17 cellular contexts compared by ENCODE assay signal in the genomic region with DNA sequence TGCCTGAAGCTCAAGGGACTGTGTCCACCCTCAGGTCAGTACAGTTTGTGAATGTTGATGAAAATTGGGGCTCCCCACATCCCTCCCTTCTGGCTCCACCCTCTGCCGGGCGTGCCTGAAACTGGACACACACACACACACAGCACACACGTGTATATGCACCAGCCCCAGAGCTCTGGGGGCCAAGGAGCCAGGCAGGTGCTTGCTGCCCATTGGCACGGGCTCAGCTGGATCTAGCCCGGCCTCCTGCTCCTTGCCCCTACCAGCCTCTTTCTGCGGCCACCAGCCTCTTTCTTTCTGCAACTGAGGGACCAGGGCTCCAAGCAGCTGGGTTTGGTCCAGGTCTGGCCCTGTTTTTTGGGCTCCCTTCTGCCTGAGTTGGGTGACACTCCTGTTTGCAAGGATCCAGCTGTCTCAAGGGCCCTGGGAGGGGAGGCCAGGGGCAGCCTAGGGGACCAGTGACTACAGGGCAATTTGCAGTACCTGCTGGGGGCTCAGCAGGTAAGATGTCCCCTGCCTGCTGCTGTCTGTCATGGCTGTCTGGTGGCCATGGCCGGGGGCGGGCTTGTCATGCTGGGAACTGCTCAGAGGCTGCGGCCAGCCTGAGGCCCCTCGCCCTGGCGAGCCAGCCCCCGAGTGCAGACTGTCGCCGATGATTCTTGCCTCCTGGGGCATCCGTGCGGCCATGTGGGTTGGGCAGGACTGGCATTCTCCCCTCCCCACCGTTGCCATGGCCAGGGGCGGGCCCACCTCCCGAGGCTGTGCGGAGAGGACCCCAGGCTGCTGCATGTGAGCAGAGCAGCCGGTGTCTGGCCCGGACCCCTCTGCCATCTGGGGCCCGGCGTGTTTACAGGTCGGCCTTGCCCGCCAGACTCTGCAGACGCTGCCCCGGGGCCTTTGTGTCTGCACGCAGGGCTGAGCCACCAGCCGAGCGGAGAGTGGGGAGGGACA. TPM values are rescaled to one million over a fixed set of nuclear protein-coding genes. Genes with fewer than 3 reads are reported as not detected.
A peak's percentile ranks its signal among the peaks of the same experiment; 100 is the strongest.
DNase-seq lines count a peak whose midpoint lies in the region; ATAC-seq and TF ChIP-seq lines count a peak whose summit lies in the region.
"Had no signal": no experiment of that assay in that cellular context is flagged by ENCODE, and none has a peak within 500 bp of the region (broad histone marks: within the 10 kb centered on the region; RNA-seq: fewer than 3 reads in every experiment).

No MANE protein-coding gene starts in this region.

- WGBS in psoas muscle, 3 donors = 47 to 74% (median 59%) methylated on average over 22 to 31 of the region's 31 CpGs
- 81 to 84% methylated on average over 10 to 28 of the region's 31 CpGs for WGBS in upper lobe of left lung, 2 donors

- TF ChIP-seq CTCF in dorsolateral prefrontal cortex (IDR thresholded peaks at IDR 0.05 in 54 of 56, conservative IDR thresholded peaks at IDR 0.05 in 2 of 56; ENCODE audit: low read depth in 1 of 56, partially characterized antibody in 56 of 56) = no peak
- TF ChIP-seq CTCF in psoas muscle (IDR thresholded peaks at IDR 0.05) = no peak
- TF ChIP-seq CTCF in upper lobe of left lung (IDR thresholded peaks at IDR 0.05) = no peak

- intact Hi-C loops in dorsolateral prefrontal cortex (cut with DNase I) (no loop called here), psoas muscle (cut with DNase I) (no loop called here)

- peaks cover 70% of the 10 kb centered on the region for H3K4me1 ChIP-seq in psoas muscle
- H3K4me1 ChIP-seq in upper lobe of left lung = peaks cover 42 to 73% (median 61%) of the 10 kb centered on the region in 4 donors

- DNase-seq in DMS 273 (lab: John Stamatoyannopoulos, UW; ENCODE audit: unreplicated experiment) = peak; percentile 80
- no peak for DNase-seq in DMS 273 treated with DMSO at 0.1 percent for 48 hours (lab: John Stamatoyannopoulos, UW)
- no peak for DNase-seq in dorsolateral prefrontal cortex
- DNase-seq in psoas muscle = no peak
- DNase-seq in upper lobe of left lung = peak in 1 of 2 donors; percentile 70
- no peak for DNase-seq in SKM-1 (lab: John Stamatoyannopoulos, UW; ENCODE audit: unreplicated experiment)
- DNase-seq in RPMI8226 = no peak
- DNase-seq: 8988T; activated CD4-positive, alpha-beta memory T cell treated with anti-CD3 and anti-CD28 coated beads for 36 hours; CD8-positive, alpha-beta T cell; EL; NCI-H1694; NCI-H510A treated with DMSO at 0.1 percent for 48 hours had no signal

- H3K4me3 ChIP-seq in dorsolateral prefrontal cortex (peak overlapping the region in 5 of 59 donors; percentile 4 to 12 (median 8)), psoas muscle (no peak overlapping the region), upper lobe of left lung (no peak overlapping the region)
- H3K4me3 ChIP-seq: SK-N-MC had no signal

- ATAC-seq in psoas muscle = no peak
- no peak for ATAC-seq in upper lobe of left lung (ENCODE audit: low FRiP score in 2 of 2)
- no peak for ATAC-seq in esophagus mucosa
- ATAC-seq: CD8-positive, alpha-beta T cell; left lobe of liver; sciatic nerve had no signal

- H3K36me3 ChIP-seq in psoas muscle (ENCODE audit: insufficient read depth in 1 of 2, low read depth in 1 of 2) (peaks cover 4 to 61% of the 10 kb centered on the region in 2 donors), upper lobe of left lung (peaks cover 9 to 70% (median 62%) of the 10 kb centered on the region in 4 donors)

- H3K27ac ChIP-seq in dorsolateral prefrontal cortex = peak overlapping the region; percentile 51 to 98 (median 95)
- peak overlapping the region; percentile 53 for H3K27ac ChIP-seq in psoas muscle
- peak overlapping the region; percentile 23 to 98 (median 58) for H3K27ac ChIP-seq in upper lobe of left lung

- TF ChIP-seq EP300 in upper lobe of left lung (IDR thresholded peaks at IDR 0.05) = no peak

- no peak for TF ChIP-seq POLR2A in upper lobe of left lung (IDR thresholded peaks at IDR 0.05)

- H3K9me3 ChIP-seq in psoas muscle (no peaks in the 10 kb centered on the region), upper lobe of left lung (no peaks in the 10 kb centered on the region)

- no peaks in the 10 kb centered on the region for H3K27me3 ChIP-seq in dorsolateral prefrontal cortex
- H3K27me3 ChIP-seq in psoas muscle (ENCODE audit: insufficient read depth in 3 of 3, low read length in 2 of 3) = no peaks in the 10 kb centered on the region
- H3K27me3 ChIP-seq in upper lobe of left lung = no peaks in the 10 kb centered on the region

RNA-seq across cellular contexts. Expression of gene PPARA, which starts 51.5 kb away (rescaled TPM):
- 10 to 100 TPM; 13.9 to 53.9 (median 22.6) TPM for total RNA-seq in dorsolateral prefrontal cortex
- total RNA-seq in psoas muscle = 10 to 100 TPM; 37.3 to 55.8 (median 46.2) TPM
- 10 to 100 TPM; 11.0 to 30.6 (median 12.1) TPM for polyA plus RNA-seq in psoas muscle
- total RNA-seq in upper lobe of left lung = 10 to 100 TPM; 10.2 to 27.0 (median 20.9) TPM
- 12.9 TPM for total RNA-seq in esophagus mucosa
